Comparison of ENCODE assay signal across 24 cellular contexts in genomic region chr1:212073490-212073889, GRCh38. TPM values are rescaled to one million over a fixed set of nuclear protein-coding genes. Genes with fewer than 3 reads are reported as not detected.
"Had no signal": no experiment of that assay in that cellular context is flagged by ENCODE, and none has a peak within 500 bp of the region (broad histone marks: within the 10 kb centered on the region; RNA-seq: fewer than 3 reads in every experiment).

No MANE protein-coding gene starts in this region.

- H3K4me3 Mint-ChIP-seq: activated naive CD4-positive, alpha-beta T cell treated with anti-CD3 and anti-CD28 coated beads, Interleukin-2, amount 10 ng/mL, durations not matched to agents 7 days and 5 days; activated T-cell treated with anti-CD3 and anti-CD28 coated beads, Interleukin-2, amount 50 U/mL, for 4 hours; dendritic cell treated with granulocyte-macrophage colony-stimulating factor and Interleukin-4, amounts not matched to agents 40 ng/mL and 50 ng/mL, for 4 days; naive B cell; neural crest cell; stimulated activated effector memory CD8-positive, alpha-beta T cell treated with anti-CD3 and anti-CD28 coated beads, Interleukin-12 subunit alpha, Interleukin-12 subunit beta, amount 100 ng/mL, for 72 hours; T-helper 1 cell treated with Interleukin-12 subunit alpha and Interleukin-12 subunit beta and Interleukin-4 antibody, amounts not matched to agents 30 μg/mL and 1 μg/mL, for 36 hours; type B pancreatic cell had no signal

- H3K36me3 Mint-ChIP-seq: naive B cell had no signal

- DNase-seq: activated CD4-positive, alpha-beta T cell treated with anti-CD3 and anti-CD28 coated beads, Interleukin-2, amount 50 U/mL, for 1 hour; activated CD4-positive, CD25-positive, alpha-beta regulatory T cell treated with anti-CD3 and anti-CD28 coated beads, Interleukin-2, amount 50 U/mL, for 72 hours; activated CD8-positive, alpha-beta memory T cell treated with anti-CD3 and anti-CD28 coated beads, Interleukin-2, amount 50 U/mL, for 4 hours; activated effector memory CD4-positive, alpha-beta T cell treated with Interleukin-2 at 50 U/mL for 16 hours; activated naive CD4-positive, alpha-beta T cell treated with anti-CD3 and anti-CD28 coated beads, Interleukin-2, amount 10 ng/mL, durations not matched to agents 7 days and 5 days; activated T-cell treated with anti-CD3 and anti-CD28 coated beads, Interleukin-2, amount 50 U/mL, for 4 hours; effector CD8-positive, alpha-beta T cell; head of caudate nucleus; mesenchymal stem cell; mucosa of descending colon; naive B cell; stimulated activated CD4-positive, alpha-beta T cell treated with anti-CD3 and anti-CD28 coated beads, Interleukin-4, amount 100 ng/mL, for 24 hours; stomach had no signal

- H3K9me3 Mint-ChIP-seq: activated naive CD4-positive, alpha-beta T cell treated with anti-CD3 and anti-CD28 coated beads, Interleukin-2, amount 10 ng/mL, durations not matched to agents 7 days and 5 days; activated T-cell treated with anti-CD3 and anti-CD28 coated beads, Interleukin-2, amount 50 U/mL, for 4 hours; dendritic cell treated with granulocyte-macrophage colony-stimulating factor and Interleukin-4, amounts not matched to agents 40 ng/mL and 50 ng/mL, for 4 days; naive B cell; neural crest cell; stimulated activated effector memory CD8-positive, alpha-beta T cell treated with anti-CD3 and anti-CD28 coated beads, Interleukin-12 subunit alpha, Interleukin-12 subunit beta, amount 100 ng/mL, for 72 hours; T-helper 1 cell treated with Interleukin-12 subunit alpha and Interleukin-12 subunit beta and Interleukin-4 antibody, amounts not matched to agents 30 μg/mL and 1 μg/mL, for 36 hours; type B pancreatic cell had no signal

- ATAC-seq: activated T-cell treated with anti-CD3 and anti-CD28 coated beads, Interleukin-2, amount 50 U/mL, for 4 hours; mucosa of descending colon; sciatic nerve; stimulated activated effector memory CD8-positive, alpha-beta T cell treated with anti-CD3 and anti-CD28 coated beads, Interleukin-12 subunit alpha, Interleukin-12 subunit beta, amount 100 ng/mL, for 72 hours had no signal

- H3K9me3 ChIP-seq: ascending aorta, esophagus muscularis mucosa, mucosa of descending colon, prostate gland, stomach had no signal

- H3K4me1 ChIP-seq: ascending aorta, esophagus muscularis mucosa, prostate gland had no signal

- H3K4me1 Mint-ChIP-seq: activated naive CD4-positive, alpha-beta T cell treated with anti-CD3 and anti-CD28 coated beads, Interleukin-2, amount 10 ng/mL, durations not matched to agents 7 days and 5 days; naive B cell; neural crest cell; stimulated activated effector memory CD8-positive, alpha-beta T cell treated with anti-CD3 and anti-CD28 coated beads, Interleukin-12 subunit alpha, Interleukin-12 subunit beta, amount 100 ng/mL, for 72 hours had no signal

- H3K36me3 ChIP-seq: ascending aorta, esophagus muscularis mucosa, prostate gland, stomach had no signal

- H3K27ac ChIP-seq: ascending aorta, esophagus muscularis mucosa, prostate gland, stomach had no signal

- H3K27me3 Mint-ChIP-seq: activated naive CD4-positive, alpha-beta T cell treated with anti-CD3 and anti-CD28 coated beads, Interleukin-2, amount 10 ng/mL, durations not matched to agents 7 days and 5 days; dendritic cell treated with granulocyte-macrophage colony-stimulating factor and Interleukin-4, amounts not matched to agents 40 ng/mL and 50 ng/mL, for 4 days; naive B cell; type B pancreatic cell had no signal

- H3K4me3 ChIP-seq: ascending aorta, esophagus muscularis mucosa, mucosa of descending colon, prostate gland, smooth muscle cell, stomach had no signal

- H3K27me3 ChIP-seq: ascending aorta, esophagus muscularis mucosa, stomach had no signal

- H3K27ac Mint-ChIP-seq: activated naive CD4-positive, alpha-beta T cell treated with anti-CD3 and anti-CD28 coated beads, Interleukin-2, amount 10 ng/mL, durations not matched to agents 7 days and 5 days; dendritic cell treated with granulocyte-macrophage colony-stimulating factor and Interleukin-4, amounts not matched to agents 40 ng/mL and 50 ng/mL, for 4 days; stimulated activated effector memory CD8-positive, alpha-beta T cell treated with anti-CD3 and anti-CD28 coated beads, Interleukin-12 subunit alpha, Interleukin-12 subunit beta, amount 100 ng/mL, for 72 hours; T-helper 1 cell treated with Interleukin-12 subunit alpha and Interleukin-12 subunit beta and Interleukin-4 antibody, amounts not matched to agents 30 μg/mL and 1 μg/mL, for 36 hours; type B pancreatic cell had no signal

- FAIRE-seq: endothelial cell of umbilical vein had no signal

- H3K4me2 ChIP-seq: smooth muscle cell had no signal

RNA-seq across cellular contexts. Expression of gene DTL, which starts 37.9 kb away (rescaled TPM):
- total RNA-seq: ascending aorta had no signal
